Comparison of ENCODE assay signal across 1 cellular context in genomic region chr1:46202975-46203737, GRCh38.
A peak's percentile ranks its signal among the peaks of the same experiment; 100 is the strongest.
TF ChIP-seq lines count a peak whose summit lies in the region.

Gene LURAP1 (plus strand): TSS chr1:46203334. CDS start chr1:46203427, 93 bp downstream.

TF ChIP-seq in K562, 482 proteins besides CTCF, POLR2A, EP300 and RAD21 (continued from another document and continues in another):
- TF ChIP-seq SPI1 (IDR thresholded peaks at IDR 0.05; ENCODE audit: borderline replicate concordance, low read depth, low read length) (no peak), ZBTB26 (CRISPR knock-in tag; IDR thresholded peaks at IDR 0.05) (no peak), RBM22 (IDR thresholded peaks at IDR 0.05; ENCODE audit: low read depth, low read length, poor library complexity, severe bottlenecking) (no peak), SMAD3 (CRISPR knock-in tag; conservative IDR thresholded peaks at IDR 0.05) (no peak), CBFA2T3 (IDR thresholded peaks at IDR 0.05) (no peak), MIER1 (IDR thresholded peaks at IDR 0.05; ENCODE audit: low read depth) (no peak), E2F6 (IDR thresholded peaks at IDR 0.05; ENCODE audit: borderline replicate concordance in 1 of 2, extremely low read depth in 1 of 2, insufficient read depth in 1 of 2, insufficient read length in 1 of 2, low read depth in 1 of 2, low read length in 1 of 2, poor library complexity in 1 of 2, severe bottlenecking in 1 of 2) (peak in 1 of 2 experiments; percentile 65), NCOA6 (IDR thresholded peaks at IDR 0.05) (no peak), TCF7L2 (IDR thresholded peaks at IDR 0.05; ENCODE audit: low read depth, low read length) (no peak), CBX5 (IDR thresholded peaks at IDR 0.05; ENCODE audit: borderline replicate concordance, low read depth) (no peak), ZNF696 (CRISPR knock-in tag; conservative IDR thresholded peaks at IDR 0.05) (no peak), SMARCE1 (IDR thresholded peaks at IDR 0.05) (0 out of 2 replicates have a peak, but pooled peaks have one; percentile 19), GATAD2A (IDR thresholded peaks at IDR 0.05) (0 out of 2 replicates have a peak, but pooled peaks have one; percentile 39), RB1 (IDR thresholded peaks at IDR 0.05; ENCODE audit: low read depth) (peak; percentile 65), ZSCAN32 (CRISPR knock-in tag; IDR thresholded peaks at IDR 0.05) (no peak), PBX2 (CRISPR knock-in tag; IDR thresholded peaks at IDR 0.05; ENCODE audit: low read depth) (no peak), PBX2 (tag; conservative IDR thresholded peaks at IDR 0.05; ENCODE audit: low read depth) (no peak), DPF2 (IDR thresholded peaks at IDR 0.05) (0 out of 2 replicates have a peak, but pooled peaks have one; percentile 19), GATA2 (CRISPR knock-in tag; IDR thresholded peaks at IDR 0.05) (no peak), NFIC (IDR thresholded peaks at IDR 0.05) (peak; percentile 84), RBM14 (IDR thresholded peaks at IDR 0.05; ENCODE audit: borderline replicate concordance, insufficient read depth, low read depth, low read length) (no peak), ETV1 (tag; conservative IDR thresholded peaks at IDR 0.05; ENCODE audit: low read depth) (no peak), IRF2 (CRISPR knock-in tag; IDR thresholded peaks at IDR 0.05) (no peak), RBBP5 (IDR thresholded peaks at IDR 0.05; ENCODE audit: borderline replicate concordance, insufficient read depth, low read length, poor library complexity, severe bottlenecking) (no peak), NR1H2 (CRISPR knock-in tag; IDR thresholded peaks at IDR 0.05) (no peak), ZMIZ1 (IDR thresholded peaks at IDR 0.05; ENCODE audit: low read depth in 2 of 2, low read length in 2 of 2) (no peak), NFE2 (IDR thresholded peaks at IDR 0.05; ENCODE audit: low read depth) (no peak), SRSF3 (IDR thresholded peaks at IDR 0.05; ENCODE audit: insufficient read depth, low read length) (no peak), PCBP1 (IDR thresholded peaks at IDR 0.05; ENCODE audit: low read depth, low read length, poor library complexity, severe bottlenecking) (no peak), TBP (optimal IDR thresholded peaks at IDR 0.05; ENCODE audit: low read depth, low read length) (peak; percentile 21), BRCA1 (IDR thresholded peaks at IDR 0.05) (no peak), BRCA1 (CRISPR knock-in tag; IDR thresholded peaks at IDR 0.05) (no peak), CEBPB (tag; IDR thresholded peaks at IDR 0.05) (no peak), LEF1 (IDR thresholded peaks at IDR 0.05) (no peak), KHSRP (IDR thresholded peaks at IDR 0.05) (no peak), ZNF354B (CRISPR knock-in tag; IDR thresholded peaks at IDR 0.05) (no peak), CCAR2 (IDR thresholded peaks at IDR 0.05; ENCODE audit: low read depth, low read length) (no peak), MLLT1 (IDR thresholded peaks at IDR 0.05) (no peak), MEF2D (tag; conservative IDR thresholded peaks at IDR 0.05; ENCODE audit: low read depth) (no peak), ETV5 (CRISPR knock-in tag; IDR thresholded peaks at IDR 0.05; ENCODE audit: low read depth) (no peak), FOXK2 (conservative IDR thresholded peaks at IDR 0.05 in 1 of 2, IDR thresholded peaks at IDR 0.05 in 1 of 2; ENCODE audit: low read depth in 2 of 2) (no peak), TOE1 (IDR thresholded peaks at IDR 0.05; ENCODE audit: borderline replicate concordance) (peak; percentile 60; the same call in 1 of the 2 replicates), TOE1 (CRISPR knock-in tag; IDR thresholded peaks at IDR 0.05; ENCODE audit: borderline replicate concordance, low read depth) (no peak), HNRNPH1 (optimal IDR thresholded peaks at IDR 0.05; ENCODE audit: low read depth, low read length) (no peak), ZBTB43 (CRISPR knock-in tag; IDR thresholded peaks at IDR 0.05) (no peak), ZNF175 (CRISPR knock-in tag; IDR thresholded peaks at IDR 0.05; ENCODE audit: low read depth) (no peak), ZC3H8 (IDR thresholded peaks at IDR 0.05) (no peak), EZH2 (IDR thresholded peaks at IDR 0.05; ENCODE audit: borderline replicate concordance, low read depth, low read length) (no peak), PATZ1 (CRISPR knock-in tag; IDR thresholded peaks at IDR 0.05; ENCODE audit: borderline replicate concordance) (no peak), ZNF77 (CRISPR knock-in tag; IDR thresholded peaks at IDR 0.05) (no peak), PHF8 (IDR thresholded peaks at IDR 0.05; ENCODE audit: borderline replicate concordance, low read length) (peak; percentile 26; the same call in 1 of the 2 replicates), LCOR (CRISPR knock-in tag; IDR thresholded peaks at IDR 0.05) (no peak), ZNF518B (CRISPR knock-in tag; IDR thresholded peaks at IDR 0.05) (no peak), TAF7 (tag; IDR thresholded peaks at IDR 0.05) (no peak), MAFG (tag; conservative IDR thresholded peaks at IDR 0.05) (no peak), HCFC1 (IDR thresholded peaks at IDR 0.05; ENCODE audit: low read depth, low read length) (no peak), TRIM28 (IDR thresholded peaks at IDR 0.05) (peak; percentile 58; the same call in 1 of the 2 replicates), NRF1 (conservative IDR thresholded peaks at IDR 0.05 in 1 of 2, IDR thresholded peaks at IDR 0.05 in 1 of 2) (peak; percentile 78 to 82)
